In the genomic region with DNA sequence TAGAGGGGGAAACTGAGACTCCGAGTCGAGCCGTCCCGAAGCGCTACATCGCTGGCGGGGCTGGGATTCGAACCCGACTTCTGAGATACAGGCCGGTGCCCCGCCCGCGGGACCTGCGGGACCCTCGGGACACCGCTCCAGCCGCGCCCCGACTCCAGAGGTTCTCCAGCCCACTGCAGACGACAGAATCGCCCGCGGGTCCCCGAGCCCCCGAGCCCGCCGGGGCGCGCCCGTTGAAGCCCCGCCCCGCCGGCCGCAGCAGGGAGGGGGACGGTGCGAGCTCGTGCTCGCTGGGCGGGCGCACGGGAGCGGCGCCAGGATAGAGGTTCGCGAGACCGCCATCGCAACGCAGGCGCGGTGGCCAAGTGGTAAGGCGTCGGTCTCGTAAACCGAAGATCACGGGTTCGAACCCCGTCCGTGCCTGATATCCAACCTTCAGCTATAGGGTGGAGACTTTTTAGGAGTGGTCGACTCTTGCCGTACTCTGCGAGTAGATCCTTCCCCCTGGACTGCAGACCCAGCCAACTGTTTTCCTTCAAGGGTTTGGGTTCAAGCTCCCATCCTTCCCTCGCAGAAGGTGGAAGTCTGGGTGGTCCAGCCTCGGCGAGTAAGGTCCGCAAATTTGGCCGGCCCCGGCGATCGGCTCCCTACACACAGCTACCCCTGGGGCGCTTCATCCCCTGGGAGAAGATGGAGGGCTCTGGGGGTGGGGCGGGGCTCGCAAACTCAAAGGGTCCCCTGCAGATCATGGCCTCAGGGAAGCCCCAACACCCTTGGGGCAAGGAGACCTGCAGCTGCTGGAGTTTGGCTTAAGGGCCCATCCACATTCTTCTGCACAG, we compare ENCODE assay signal across 8 cellular contexts.
DNase-seq lines count a peak whose midpoint lies in the region; ATAC-seq, FAIRE-seq and TF ChIP-seq lines count a peak whose summit lies in the region.

No MANE protein-coding gene starts in this region.

- no peak for FAIRE-seq in kidney (lab: Jason Lieb, UNC)

- H3K9me3 ChIP-seq in kidney (ENCODE audit: control insufficient read depth in 1 of 2, low read length in 2 of 2) = peaks cover 0 to 15% of the 10 kb centered on the region in 2 donors

- peak overlapping the region; percentile 65 to 83 for H3K27ac ChIP-seq in kidney (ENCODE audit: low read depth in 2 of 2, low read length in 2 of 2)

- DNase-seq in AG09319 (ENCODE audit: extremely low read depth, low read depth) (peak; percentile 92), NCI-H446 (lab: John Stamatoyannopoulos, UW) (peak; percentile 89 to 95), cerebellar cortex (ENCODE audit: low spot score) (peak; percentile 92), kidney (peak; percentile 97)
- peak; percentile 89 to 97 (median 92) for DNase-seq in stimulated activated CD4-positive, alpha-beta T cell treated with anti-CD3 and anti-CD28 coated beads, Interleukin-12 subunit alpha, Interleukin-12 subunit beta, amount 100 ng/mL, for 48 hours (ENCODE audit: low read depth in 2 of 3, low spot score in 1 of 3)

- peak overlapping the region; percentile 83 to 85 for H3K4me3 ChIP-seq in kidney (ENCODE audit: low read length in 2 of 2)

- TF ChIP-seq CTCF in AG09319 (IDR thresholded peaks at IDR 0.05; ENCODE audit: low read depth, low read length) (no peak), kidney (IDR thresholded peaks at IDR 0.05; ENCODE audit: borderline replicate concordance, extremely low read depth, insufficient read depth) (no peak)

- H3K4me1 ChIP-seq in kidney (ENCODE audit: control insufficient read depth in 1 of 2, insufficient read depth in 1 of 2, low read depth in 1 of 2, low read length in 2 of 2) = peaks cover 0 to 3% of the 10 kb centered on the region in 2 donors

- ATAC-seq in GM19023 (IDR thresholded peaks at IDR 0.05; ENCODE audit: unreplicated experiment) (peak; percentile 74), HG03280 (IDR thresholded peaks at IDR 0.05; ENCODE audit: unreplicated experiment) (peak; percentile 78)
- peak; percentile 85 to 86 for ATAC-seq in activated CD4-positive, CD25-positive, alpha-beta regulatory T cell treated with anti-CD3 and anti-CD28 coated beads, Interleukin-2, amount 50 U/mL, for 24 hours

- intact Hi-C loops in kidney (cut with DNase I) = no loop called here

- peak overlapping the region; percentile 72 to 82 for H3K9ac ChIP-seq in kidney (ENCODE audit: low read length in 2 of 2)

- H3K36me3 ChIP-seq in kidney (ENCODE audit: control insufficient read depth in 1 of 2, insufficient read depth in 2 of 2, low read length in 2 of 2) = no peaks in the 10 kb centered on the region

Comparison
In these comparisons a context has a peak if more than half of its experiments do, and no peak if none do; other contexts are left out.
1. Peak in every context shown above with its lines: DNase-seq, ATAC-seq, H3K4me3 ChIP-seq and H3K27ac ChIP-seq.